18 cellular contexts compared by ENCODE assay signal in the genomic region with DNA sequence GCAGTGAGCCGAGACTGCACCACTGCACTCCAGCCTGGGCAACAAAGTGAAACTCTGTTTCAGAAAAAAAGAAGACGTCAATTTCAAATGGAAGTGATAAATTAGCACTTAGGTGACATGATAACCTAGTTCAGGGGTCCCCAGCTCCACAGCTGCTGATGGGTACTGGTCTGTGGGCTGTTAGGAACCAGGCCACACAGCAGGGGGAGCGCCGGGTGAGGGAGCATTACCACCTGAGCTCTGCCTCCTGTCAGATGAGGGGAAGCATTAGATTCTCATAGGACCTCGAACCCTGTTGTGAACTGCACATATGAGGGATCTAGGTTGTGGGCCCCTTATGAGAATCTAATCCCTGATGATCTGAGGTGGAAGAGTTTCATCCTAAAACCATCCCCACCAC.
DNase-seq lines count a peak whose midpoint lies in the region; ATAC-seq and TF ChIP-seq lines count a peak whose summit lies in the region.
"Had no signal": no experiment of that assay in that cellular context is flagged by ENCODE, and none has a peak within 500 bp of the region (broad histone marks: within the 10 kb centered on the region; RNA-seq: fewer than 3 reads in every experiment).

No MANE protein-coding gene starts in this region.

- no peaks in the 10 kb centered on the region for H3K9me2 ChIP-seq in OCI-LY1 (ENCODE audit: low read depth, low read length)

- no peak overlapping the region for H2AFZ ChIP-seq in OCI-LY1 (ENCODE audit: low read length)
- H2AFZ ChIP-seq: PC-9 had no signal

- no peak for ATAC-seq in GM21367 (IDR thresholded peaks at IDR 0.05; ENCODE audit: unreplicated experiment)

- no peaks in the 10 kb centered on the region for H3K27me3 ChIP-seq in OCI-LY1 (ENCODE audit: insufficient read depth, low read length)
- H3K27me3 ChIP-seq: SJSA1 had no signal

- no peaks in the 10 kb centered on the region for H4K20me1 ChIP-seq in OCI-LY1 (ENCODE audit: insufficient read depth, low read length)

- no peak overlapping the region for H3K9ac ChIP-seq in OCI-LY1 (ENCODE audit: low read length)

- H3K9me3 ChIP-seq in OCI-LY1 (ENCODE audit: low read length), result no peaks in the 10 kb centered on the region
- H3K9me3 ChIP-seq: MG63, SJSA1 had no signal

- no peaks in the 10 kb centered on the region for H3F3A ChIP-seq in OCI-LY1 (ENCODE audit: insufficient read depth, low read length)

- H3K4me3 ChIP-seq in OCI-LY1 (ENCODE audit: low read depth, low read length, poor library complexity, severe bottlenecking), result no peak overlapping the region
- no peak overlapping the region for H3K4me3 ChIP-seq in fibroblast of villous mesenchyme (ENCODE audit: low read depth, low read length)
- H3K4me3 ChIP-seq: MG63, PC-9, SJSA1 had no signal

- no peaks in the 10 kb centered on the region for H3K36me3 ChIP-seq in OCI-LY1 (ENCODE audit: insufficient read depth, low read length)
- H3K36me3 ChIP-seq: MG63, SJSA1 had no signal

- H3K79me2 ChIP-seq in OCI-LY1 (ENCODE audit: insufficient read depth, low read length), result no peaks in the 10 kb centered on the region

- TF ChIP-seq CTCF in C4-2B (conservative IDR thresholded peaks at IDR 0.05) (peak; percentile 25), GM12873 (IDR thresholded peaks at IDR 0.05; ENCODE audit: insufficient read depth, low read depth, low read length, missing control alignments) (peak; percentile 9), OCI-LY1 (IDR thresholded peaks at IDR 0.05; ENCODE audit: low read length) (peak; percentile 28; the same call in 1 of the 2 replicates), fibroblast of villous mesenchyme (IDR thresholded peaks at IDR 0.05; ENCODE audit: insufficient read depth, low read depth, low read length) (peak; percentile 17)

- H3K27ac ChIP-seq in C4-2B (no peak overlapping the region), OCI-LY1 (ENCODE audit: low read depth, low read length, poor library complexity, severe bottlenecking) (no peak overlapping the region)
- H3K27ac ChIP-seq: PC-9, SJSA1 had no signal

- DNase-seq in fibroblast of villous mesenchyme (ENCODE audit: low read depth) (no peak), NCI-H1930 (lab: John Stamatoyannopoulos, UW) (no peak)
- no peak for DNase-seq in activated CD4-positive, alpha-beta T cell treated with anti-CD3 and anti-CD28 coated beads, Interleukin-2, amount 50 U/mL, for 4 hours
- DNase-seq: AML-193, COR-L47, EL, KG1, MG63, NCI-H1092 treated with DMSO at 0.1 percent for 48 hours, NCI-H187, NCI-H345, NCI-H526 treated with DMSO at 0.1 percent for 48 hours, PC-9 had no signal

- H3K4me1 ChIP-seq in OCI-LY1 (ENCODE audit: insufficient read depth, low read length, severe bottlenecking), result no peaks in the 10 kb centered on the region

- H3K4me2 ChIP-seq in OCI-LY1 (ENCODE audit: low read length), result no peak overlapping the region
- H3K4me2 ChIP-seq: PC-9 had no signal
